Comparison of ENCODE assay signal across 29 cellular contexts in the genomic region with DNA sequence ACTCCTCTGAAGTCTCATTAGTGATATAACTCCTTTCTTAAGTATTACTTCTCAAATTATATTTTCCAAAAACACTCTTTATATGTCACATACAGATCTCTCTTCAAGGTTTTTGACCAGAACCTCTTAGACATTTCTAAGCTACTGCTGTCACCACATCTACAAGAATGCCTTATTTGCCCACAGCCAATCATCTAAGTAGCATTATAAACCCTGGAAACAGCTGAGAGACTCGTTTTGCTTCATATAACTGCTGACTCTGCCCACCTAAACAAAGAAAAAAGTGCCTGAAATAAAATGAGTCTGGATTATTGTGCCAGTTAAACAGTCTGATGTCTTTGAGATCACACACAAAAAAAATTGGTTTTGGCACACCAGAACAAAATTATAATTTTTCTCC.
DNase-seq lines count a peak whose midpoint lies in the region; FAIRE-seq and TF ChIP-seq lines count a peak whose summit lies in the region.
"Had no signal": no experiment of that assay in that cellular context is flagged by ENCODE, and none has a peak within 500 bp of the region (broad histone marks: within the 10 kb centered on the region; RNA-seq: fewer than 3 reads in every experiment).

No MANE protein-coding gene starts in this region.

- peak overlapping the region; percentile 21; the same call in 1 of the 2 replicates for H3K4me2 ChIP-seq in KMS-11
- no peak overlapping the region for H3K4me2 ChIP-seq in neuronal stem cell (ENCODE audit: insufficient read depth, low read length, poor library complexity, severe bottlenecking)
- H3K4me2 ChIP-seq: BLaER1 had no signal

- H3K36me3 ChIP-seq in KMS-11 (ENCODE audit: insufficient read depth) (no peaks in the 10 kb centered on the region), spleen (peaks cover 0 to 5% (median 0%) of the 10 kb centered on the region in 6 donors), neuronal stem cell (replicated peaks in 1 of 2; ENCODE audit: control insufficient read depth in 2 of 2, insufficient read depth in 2 of 2, low read length in 2 of 2) (no peaks in the 10 kb centered on the region)
- H3K36me3 ChIP-seq: BE2C, BLaER1 had no signal

- H3K79me2 ChIP-seq in KMS-11 (ENCODE audit: insufficient read depth, low read depth), result no peaks in the 10 kb centered on the region

- no peak overlapping the region for H3K14ac ChIP-seq in neuronal stem cell (ENCODE audit: low read length)

- no peak overlapping the region for H2BK15ac ChIP-seq in neuronal stem cell (ENCODE audit: low read length)

- H3K4me3 Mint-ChIP-seq in neural crest cell, result no peak overlapping the region
- H3K4me3 Mint-ChIP-seq: CD14-positive monocyte; CD4-positive, alpha-beta memory T cell; CD4-positive, CD25-positive, alpha-beta regulatory T cell; CD8-positive, alpha-beta memory T cell had no signal

- intact Hi-C loops in spleen (cut with DNase I; ENCODE audit: low total_unique reads), result no loop called here

- H3K9ac ChIP-seq in KMS-11, result no peak overlapping the region
- no peak overlapping the region for H3K9ac ChIP-seq in neuronal stem cell (ENCODE audit: low read depth, low read length, poor library complexity)
- H3K9ac ChIP-seq: BLaER1 had no signal

- H4K8ac ChIP-seq in neuronal stem cell (ENCODE audit: low read depth, low read length), result no peak overlapping the region

- H3K4ac ChIP-seq in neuronal stem cell (ENCODE audit: low read length), result no peak overlapping the region

- H2AK5ac ChIP-seq in neuronal stem cell (ENCODE audit: low read depth, low read length), result no peak overlapping the region

- H3K9me3 ChIP-seq in spleen (no peaks in the 10 kb centered on the region), neuronal stem cell (replicated peaks in 1 of 2; ENCODE audit: control insufficient read depth in 2 of 2, insufficient read depth in 1 of 2, low read depth in 1 of 2, low read length in 2 of 2) (no peaks in the 10 kb centered on the region)
- H3K9me3 ChIP-seq: BE2C, BLaER1 had no signal

- 26 to 45% (median 33%) methylated on average over 1 of the region's 1 CpG for WGBS in spleen, 5 donors
- WGBS in neuronal stem cell (ENCODE audit: extremely low coverage in 2 of 2, insufficient read length in 2 of 2, insufficient replicate concordance in 1 of 2), 2 donors, result no CpG with 5 or more reads among the region's 1 CpG

- H3K36me3 Mint-ChIP-seq in neural crest cell (ENCODE audit: low read depth), result no peaks in the 10 kb centered on the region
- H3K36me3 Mint-ChIP-seq: CD14-positive monocyte; CD4-positive, alpha-beta memory T cell; CD4-positive, CD25-positive, alpha-beta regulatory T cell; CD8-positive, alpha-beta memory T cell had no signal

- no peak for FAIRE-seq in HTR-8/SVneo (lab: Jason Lieb, UNC)
- FAIRE-seq: A204.1, GM12878, GM12892, GM18507 had no signal

- peaks cover 35% of the 10 kb centered on the region for H3K4me1 ChIP-seq in KMS-11 (ENCODE audit: low read depth, poor library complexity, severe bottlenecking)
- H3K4me1 ChIP-seq in spleen, result no peaks in the 10 kb centered on the region
- peaks cover 0 to 7% of the 10 kb centered on the region in 2 donors for H3K4me1 ChIP-seq in neuronal stem cell (ENCODE audit: control insufficient read depth in 2 of 2, insufficient read depth in 1 of 2, low read depth in 1 of 2, low read length in 2 of 2)
- H3K4me1 ChIP-seq: BLaER1 had no signal

- H2AFZ ChIP-seq in KMS-11 (ENCODE audit: low read depth) (no peak overlapping the region; the same call in 1 of the 2 replicates), neuronal stem cell (ENCODE audit: low read length) (no peak overlapping the region)

- TF ChIP-seq POLR2A in spleen (IDR thresholded peaks at IDR 0.05), result no peak

- no peaks in the 10 kb centered on the region for H4K20me1 ChIP-seq in KMS-11 (ENCODE audit: insufficient read depth)
- H4K20me1 ChIP-seq: BLaER1 had no signal

- H3K9me3 Mint-ChIP-seq in neural crest cell, result no peaks in the 10 kb centered on the region
- H3K9me3 Mint-ChIP-seq: CD14-positive monocyte; CD4-positive, alpha-beta memory T cell; CD4-positive, CD25-positive, alpha-beta regulatory T cell; CD8-positive, alpha-beta memory T cell had no signal

- H2BK120ac ChIP-seq in neuronal stem cell (ENCODE audit: low read depth, low read length), result no peak overlapping the region

- no peaks in the 10 kb centered on the region for H3K79me1 ChIP-seq in neuronal stem cell (ENCODE audit: low read depth, low read length)

- H2BK5ac ChIP-seq in neuronal stem cell (ENCODE audit: low read length), result no peak overlapping the region

- H4K91ac ChIP-seq in neuronal stem cell (ENCODE audit: low read depth, low read length, poor library complexity), result no peak overlapping the region

- peak; percentile 49 for DNase-seq in LHCN-M2 (ENCODE audit: low read depth)
- peak; percentile 78 for DNase-seq in myocyte (ENCODE audit: low read depth)
- no peak for DNase-seq in neural crest cell (ENCODE audit: low read depth, low spot score)
- DNase-seq in spleen, result no peak
- DNase-seq in HTR-8/SVneo (ENCODE audit: insufficient read length, low spot score), result no peak
- DNase-seq in UCSD-AML1 (lab: John Stamatoyannopoulos, UW; ENCODE audit: unreplicated experiment), result no peak
- DNase-seq in neuronal stem cell (ENCODE audit: low spot score), result no peak
- DNase-seq: 8988T; ACHN; BE2C; C1 segment of cervical spinal cord; CD4-positive, alpha-beta memory T cell; CD4-positive, CD25-positive, alpha-beta regulatory T cell; CD8-positive, alpha-beta memory T cell; COR-L47; DMS 273 treated with DMSO at 0.1 percent for 48 hours; DMS153; DMS53; DMS79; DND-41; EL; GDM1 had no signal

- H3K4me1 Mint-ChIP-seq in neural crest cell, result peaks cover 18% of the 10 kb centered on the region
- H3K4me1 Mint-ChIP-seq: CD14-positive monocyte; CD4-positive, alpha-beta memory T cell; CD4-positive, CD25-positive, alpha-beta regulatory T cell; CD8-positive, alpha-beta memory T cell had no signal

- H3K4me3 ChIP-seq in KMS-11 (IDR thresholded peaks at IDR 0.05; ENCODE audit: insufficient read depth, low read depth, low read length), result no peak overlapping the region
- no peak overlapping the region for H3K4me3 ChIP-seq in spleen
- no peak overlapping the region for H3K4me3 ChIP-seq in neuronal stem cell (ENCODE audit: low read length in 2 of 2)
- H3K4me3 ChIP-seq: BLaER1, GM12878 had no signal

- H3K27ac Mint-ChIP-seq in neural crest cell (ENCODE audit: unreplicated experiment), result peak overlapping the region; percentile 72
- H3K27ac Mint-ChIP-seq: CD14-positive monocyte; CD4-positive, alpha-beta memory T cell; CD4-positive, CD25-positive, alpha-beta regulatory T cell; CD8-positive, alpha-beta memory T cell had no signal

- TF ChIP-seq CTCF in KMS-11 (conservative IDR thresholded peaks at IDR 0.05; ENCODE audit: low read depth, low read length), result no peak
- TF ChIP-seq CTCF in neural crest cell (conservative IDR thresholded peaks at IDR 0.05), result no peak
- TF ChIP-seq CTCF in spleen (IDR thresholded peaks at IDR 0.05 in 8 of 11, conservative IDR thresholded peaks at IDR 0.05 in 3 of 11), result no peak

- no peaks in the 10 kb centered on the region for H3K27me3 Mint-ChIP-seq in neural crest cell (ENCODE audit: low read depth)
- H3K27me3 Mint-ChIP-seq: CD8-positive, alpha-beta memory T cell had no signal

- no peak overlapping the region for H2BK12ac ChIP-seq in neuronal stem cell (ENCODE audit: low read length)

- H3K18ac ChIP-seq in neuronal stem cell (ENCODE audit: low read length), result no peak overlapping the region

- H3K27me3 ChIP-seq in KMS-11 (ENCODE audit: insufficient read depth, low read depth), result no peaks in the 10 kb centered on the region
- no peaks in the 10 kb centered on the region for H3K27me3 ChIP-seq in spleen (replicated peaks in 1 of 7)
- no peaks in the 10 kb centered on the region for H3K27me3 ChIP-seq in neuronal stem cell (ENCODE audit: control insufficient read depth in 3 of 3, insufficient read depth in 3 of 3, low read depth in 1 of 3, low read length in 3 of 3)
- H3K27me3 ChIP-seq: BE2C, BLaER1 had no signal

- no peak overlapping the region for H3K23ac ChIP-seq in neuronal stem cell (ENCODE audit: low read depth, low read length, poor library complexity)

- H3K27ac ChIP-seq in KMS-11, result no peak overlapping the region
- no peak overlapping the region for H3K27ac ChIP-seq in spleen
- H3K27ac ChIP-seq in neuronal stem cell (replicated peaks; ENCODE audit: low read length), result no peak overlapping the region
- H3K27ac ChIP-seq: BLaER1 had no signal

Comparison
In these comparisons a context has a peak if more than half of its experiments do, and no peak if none do; other contexts are left out.
1. DNase-seq: peak in LHCN-M2 (single experiment) and myocyte (single experiment); none in neural crest cell (single experiment), spleen (single experiment), HTR-8/SVneo (single experiment), UCSD-AML1 (single experiment) and neuronal stem cell (single experiment).